In genomic region chr1:85199667-85200366, GRCh38 we compare ENCODE assay signal across 8 cellular contexts. TPM values are rescaled to one million over a fixed set of nuclear protein-coding genes. Genes with fewer than 3 reads are reported as not detected.
DNase-seq lines count a peak whose midpoint lies in the region; ATAC-seq, FAIRE-seq and TF ChIP-seq lines count a peak whose summit lies in the region.

No MANE protein-coding gene starts in this region.

- H3K79me2 ChIP-seq in HepG2 (ENCODE audit: insufficient read depth, low read length), result peaks cover 25% of the 10 kb centered on the region

- TF ChIP-seq EP300 in HepG2 (IDR thresholded peaks at IDR 0.05; ENCODE audit: low read depth in 2 of 2, low read length in 2 of 2) (no peak), HepG2 (CRISPR knock-in tag; IDR thresholded peaks at IDR 0.05; ENCODE audit: borderline replicate concordance) (no peak)

- peak overlapping the region; percentile 69 for H3K4me3 Mint-ChIP-seq in activated naive CD4-positive, alpha-beta T cell treated with anti-CD3 and anti-CD28 coated beads, Interleukin-2, amount 10 ng/mL, durations not matched to agents 7 days and 5 days
- peak overlapping the region; percentile 91 for H3K4me3 Mint-ChIP-seq in activated naive CD8-positive, alpha-beta T cell
- H3K4me3 Mint-ChIP-seq in type B pancreatic cell, result peak overlapping the region; percentile 93

- peak overlapping the region; percentile 47 for H2AFZ ChIP-seq in HepG2 (ENCODE audit: low read length)

- H3K4me1 ChIP-seq in HepG2 (ENCODE audit: insufficient read depth, low read length), result peaks cover 34% of the 10 kb centered on the region

- no peak for TF ChIP-seq CTCF in HepG2 (CRISPR knock-in tag; IDR thresholded peaks at IDR 0.05)
- TF ChIP-seq CTCF in type B pancreatic cell (conservative IDR thresholded peaks at IDR 0.05), result no peak
- TF ChIP-seq CTCF in D721Med (IDR thresholded peaks at IDR 0.05; ENCODE audit: insufficient read depth, missing control alignments), result no peak

- H3K27ac Mint-ChIP-seq in activated naive CD4-positive, alpha-beta T cell treated with anti-CD3 and anti-CD28 coated beads, Interleukin-2, amount 10 ng/mL, durations not matched to agents 7 days and 5 days, result peak overlapping the region; percentile 71
- no peak overlapping the region for H3K27ac Mint-ChIP-seq in activated naive CD4-positive, alpha-beta T cell treated with anti-CD3 and anti-CD28 coated beads, Interleukin-2, amount 50 U/mL, for 72 hours
- peak overlapping the region; percentile 73 for H3K27ac Mint-ChIP-seq in activated naive CD8-positive, alpha-beta T cell
- H3K27ac Mint-ChIP-seq in type B pancreatic cell, result peak overlapping the region; percentile 88

- no peak for TF ChIP-seq RAD21 in HepG2 (CRISPR knock-in tag; IDR thresholded peaks at IDR 0.05)

- H3K36me3 ChIP-seq in HepG2 (replicated peaks in 1 of 2; ENCODE audit: control insufficient read depth in 1 of 2, insufficient read depth in 2 of 2, low read length in 2 of 2), result no peaks in the 10 kb centered on the region

- FAIRE-seq in HepG2 (lab: Jason Lieb, UNC) (no peak), D721Med (lab: Jason Lieb, UNC) (no peak)

- no peak for TF ChIP-seq POLR2A in HepG2 (IDR thresholded peaks at IDR 0.05; ENCODE audit: insufficient read depth in 1 of 2, low read depth in 2 of 2, low read length in 2 of 2)

- H3K36me3 Mint-ChIP-seq in activated naive CD4-positive, alpha-beta T cell treated with anti-CD3 and anti-CD28 coated beads, Interleukin-2, amount 10 ng/mL, durations not matched to agents 7 days and 5 days, result no peaks in the 10 kb centered on the region
- peaks cover 6 to 10% of the 10 kb centered on the region in 2 donors for H3K36me3 Mint-ChIP-seq in activated naive CD4-positive, alpha-beta T cell treated with anti-CD3 and anti-CD28 coated beads, Interleukin-2, amount 50 U/mL, for 72 hours
- no peaks in the 10 kb centered on the region for H3K36me3 Mint-ChIP-seq in activated naive CD8-positive, alpha-beta T cell
- no peaks in the 10 kb centered on the region for H3K36me3 Mint-ChIP-seq in type B pancreatic cell

- H3K9me3 ChIP-seq in HepG2 (ENCODE audit: low read length), result no peaks in the 10 kb centered on the region

- H3K27me3 ChIP-seq in HepG2 (ENCODE audit: control insufficient read depth in 1 of 2, insufficient read depth in 2 of 2, low read length in 2 of 2), result no peaks in the 10 kb centered on the region; a peak in 1 of 5 replicates

- peak overlapping the region; percentile 86 for H3K27ac ChIP-seq in HepG2 (ENCODE audit: extremely low read length, insufficient read depth, low read length)

- peak overlapping the region; percentile 85 to 97 (median 85) for H3K4me3 ChIP-seq in HepG2 (replicated peaks in 1 of 3; ENCODE audit: insufficient read depth in 1 of 3, low read depth in 2 of 3, low read length in 3 of 3)

- peak overlapping the region; percentile 94 for H3K4me2 ChIP-seq in HepG2 (ENCODE audit: low read depth, low read length)

- intact Hi-C loops in HepG2 (cut with micrococcal nuclease; ENCODE audit: unreplicated experiment), result loop anchor here (2.0 kb wide), 2 partner anchors 59 to 255 kb away; partner anchors contain the start of gene C1orf52

- no peaks in the 10 kb centered on the region for H4K20me1 ChIP-seq in HepG2 (ENCODE audit: insufficient read depth, low read length)

- no peaks in the 10 kb centered on the region for H3K9me3 Mint-ChIP-seq in activated naive CD4-positive, alpha-beta T cell treated with anti-CD3 and anti-CD28 coated beads, Interleukin-2, amount 10 ng/mL, durations not matched to agents 7 days and 5 days
- no peaks in the 10 kb centered on the region for H3K9me3 Mint-ChIP-seq in activated naive CD4-positive, alpha-beta T cell treated with anti-CD3 and anti-CD28 coated beads, Interleukin-2, amount 50 U/mL, for 72 hours
- H3K9me3 Mint-ChIP-seq in activated naive CD8-positive, alpha-beta T cell (ENCODE audit: low read depth), result no peaks in the 10 kb centered on the region
- no peaks in the 10 kb centered on the region for H3K9me3 Mint-ChIP-seq in type B pancreatic cell

- CTCF ChIA-PET in activated naive CD4-positive, alpha-beta T cell treated with anti-CD3 and anti-CD28 coated beads, Interleukin-2, amount 10 ng/mL, durations not matched to agents 7 days and 5 days (lab: Charles Lee), result interaction anchor here (1.0 to 1.3 kb wide), 3 partner anchors 31 to 255 kb away, joined by 3 read pairs; partner anchors contain the start of gene C1orf52
- CTCF ChIA-PET in HepG2 (lab: Yijun Ruan, JAX; ENCODE audit: low intra/inter-chr PET ratio, low total read pairs), result no interaction called here

- H3K9ac ChIP-seq in HepG2 (ENCODE audit: insufficient read depth, low read depth, low read length), result peak overlapping the region; percentile 91

- POLR2A ChIA-PET in HepG2 (lab: Yijun Ruan, JAX), result interaction anchor here (1.3 kb wide), 1 partner anchor 77 kb away, joined by 4 read pairs; the partner anchor contains the start of gene BCL10

- DNase-seq in activated naive CD4-positive, alpha-beta T cell treated with anti-CD3 and anti-CD28 coated beads, Interleukin-2, amount 10 ng/mL, durations not matched to agents 7 days and 5 days, result no peak
- no peak for DNase-seq in activated naive CD4-positive, alpha-beta T cell treated with anti-CD3 and anti-CD28 coated beads, Interleukin-2, amount 50 U/mL, for 72 hours (ENCODE audit: low spot score in 2 of 2)
- DNase-seq in HepG2 (ENCODE audit: low spot score), result no peak
- DNase-seq in type B pancreatic cell (ENCODE audit: extremely low spot score, unreplicated experiment), result no peak
- no peak for DNase-seq in D721Med (ENCODE audit: insufficient read length, low spot score)
- DNase-seq in AML-193 (lab: John Stamatoyannopoulos, UW), result no peak
- no peak for DNase-seq in 8988T

- H3K4me1 Mint-ChIP-seq in activated naive CD4-positive, alpha-beta T cell treated with anti-CD3 and anti-CD28 coated beads, Interleukin-2, amount 10 ng/mL, durations not matched to agents 7 days and 5 days, result peaks cover 36% of the 10 kb centered on the region
- peaks cover 56% of the 10 kb centered on the region for H3K4me1 Mint-ChIP-seq in activated naive CD8-positive, alpha-beta T cell (ENCODE audit: low read depth)
- H3K4me1 Mint-ChIP-seq in type B pancreatic cell (ENCODE audit: unreplicated experiment), result peaks cover 21% of the 10 kb centered on the region

- peaks cover 19% of the 10 kb centered on the region for H3K27me3 Mint-ChIP-seq in activated naive CD4-positive, alpha-beta T cell treated with anti-CD3 and anti-CD28 coated beads, Interleukin-2, amount 10 ng/mL, durations not matched to agents 7 days and 5 days
- H3K27me3 Mint-ChIP-seq in activated naive CD8-positive, alpha-beta T cell, result no peaks in the 10 kb centered on the region
- H3K27me3 Mint-ChIP-seq in type B pancreatic cell, result peaks cover 11% of the 10 kb centered on the region

- 1% methylated on average over 16 of the region's 21 CpGs for WGBS in HepG2 (ENCODE audit: low lambda C conversion rate)

- in situ Hi-C loops in HepG2 (cut with HindIII; ENCODE audit: extremely low pct_ligation_motif_present, low pct_unique_long_range_greater_than_20kb), result no loop called here

- ATAC-seq in activated naive CD4-positive, alpha-beta T cell treated with anti-CD3 and anti-CD28 coated beads, Interleukin-2, amount 50 U/mL, for 72 hours, result no peak
- peak; percentile 0; the same call in 1 of the 3 replicates for ATAC-seq in HepG2

- BruUV-seq in HepG2 (replicated peaks; lab: Mats Ljungman, UMichigan), result TSS peak; percentile 57

RNA-seq across cellular contexts. Expression of gene SYDE2, which starts 1.0 kb away (rescaled TPM):
- total RNA-seq in activated naive CD4-positive, alpha-beta T cell treated with anti-CD3 and anti-CD28 coated beads, Interleukin-2, amount 50 U/mL, for 72 hours, result 1 to 10 TPM; 3.5 to 4.1 TPM
- 5.3 and 7.9 TPM in 2 replicates for total RNA-seq in HepG2 (2016; rRNA removed; fragmentation: Illumina TruSeq; extraction: Trizol)
- 1.5 and 1.9 TPM in 2 replicates for total RNA-seq in HepG2 (2016; cell fraction: cytosol; rRNA removed; fragmentation: Illumina TruSeq; extraction: Trizol; ENCODE audit: low read depth)
- 5.3 and 7.7 TPM in 2 replicates for total RNA-seq in HepG2 (2016; cell fraction: insoluble cytoplasmic fraction; rRNA removed; fragmentation: Illumina TruSeq; extraction: Trizol)
- 2.7 and 2.8 TPM in 2 replicates for total RNA-seq in HepG2 (2016; cell fraction: membrane; rRNA removed; fragmentation: Illumina TruSeq; extraction: Trizol)
- total RNA-seq in HepG2 (2016; cell fraction: nucleus; rRNA removed; fragmentation: Illumina TruSeq; extraction: Trizol), result 6.9 and 8.1 TPM in 2 replicates
- polyA plus RNA-seq in HepG2 (2011; rRNA removed), result 1.8 TPM in 2 replicates
- polyA plus RNA-seq in HepG2 (2011; cell fraction: cytosol; rRNA removed), result 1.0 and 1.2 TPM in 2 replicates
- polyA plus RNA-seq in HepG2 (2011; cell fraction: nucleus; rRNA removed), result 1.2 and 1.3 TPM in 2 replicates
- 1.6 and 2.5 TPM in 2 replicates for polyA plus RNA-seq in HepG2 (2012)
- polyA plus RNA-seq in HepG2 (2016; cell fraction: cytosol; fragmentation: Illumina TruSeq; extraction: Trizol; ENCODE audit: low read depth), result 0.08 and 0.10 TPM in 2 replicates
- polyA plus RNA-seq in HepG2 (2016; cell fraction: insoluble cytoplasmic fraction; fragmentation: Illumina TruSeq; extraction: Trizol; ENCODE audit: low read depth), result 2.4 and 2.6 TPM in 2 replicates
- 0.31 and 0.42 TPM in 2 replicates for polyA plus RNA-seq in HepG2 (2016; cell fraction: membrane; fragmentation: Illumina TruSeq; extraction: Trizol; ENCODE audit: low read depth)
- 3.5 and 3.9 TPM in 2 replicates for polyA plus RNA-seq in HepG2 (2016; cell fraction: nucleus; fragmentation: Illumina TruSeq; extraction: Trizol; ENCODE audit: insufficient read depth, low read depth)
- 2.3 and 6.3 TPM in 2 replicates for polyA minus RNA-seq in HepG2 (2011; rRNA and poly(A)+ RNA removed; ENCODE audit: low replicate concordance)
- polyA minus RNA-seq in HepG2 (2011; cell fraction: cytosol; rRNA and poly(A)+ RNA removed), result 4.7 and 5.0 TPM in 2 replicates
- polyA minus RNA-seq in HepG2 (2011; cell fraction: nucleus; rRNA and poly(A)+ RNA removed), result 10.0 and 11.9 TPM in 2 replicates
- 9.4 and 10.3 TPM in 2 replicates for total RNA-seq in type B pancreatic cell (ENCODE audit: low replicate concordance)

RNA-seq across cellular contexts. Expression of gene C1orf52, which starts 59.6 kb away (rescaled TPM):
- total RNA-seq in activated naive CD4-positive, alpha-beta T cell treated with anti-CD3 and anti-CD28 coated beads, Interleukin-2, amount 50 U/mL, for 72 hours, result 10 to 100 TPM; 21.0 to 35.4 TPM
- total RNA-seq in HepG2 (2016; rRNA removed; fragmentation: Illumina TruSeq; extraction: Trizol) (19.4 and 23.0 TPM in 2 replicates), type B pancreatic cell (ENCODE audit: low replicate concordance) (24.9 and 31.2 TPM in 2 replicates)
- 3.1 and 4.1 TPM in 2 replicates for total RNA-seq in HepG2 (2016; cell fraction: cytosol; rRNA removed; fragmentation: Illumina TruSeq; extraction: Trizol; ENCODE audit: low read depth)
- total RNA-seq in HepG2 (2016; cell fraction: insoluble cytoplasmic fraction; rRNA removed; fragmentation: Illumina TruSeq; extraction: Trizol), result 17.6 and 28.5 TPM in 2 replicates
- total RNA-seq in HepG2 (2016; cell fraction: membrane; rRNA removed; fragmentation: Illumina TruSeq; extraction: Trizol), result 12.6 and 13.8 TPM in 2 replicates
- total RNA-seq in HepG2 (2016; cell fraction: nucleus; rRNA removed; fragmentation: Illumina TruSeq; extraction: Trizol), result 11.1 and 11.5 TPM in 2 replicates
- 25.8 and 27.4 TPM in 2 replicates for polyA plus RNA-seq in HepG2 (2011; rRNA removed)
- 13.2 and 20.6 TPM in 2 replicates for polyA plus RNA-seq in HepG2 (2011; cell fraction: cytosol; rRNA removed)
- polyA plus RNA-seq in HepG2 (2011; cell fraction: nucleus; rRNA removed), result 27.9 and 30.9 TPM in 2 replicates
- polyA plus RNA-seq in HepG2 (2012), result 19.6 and 23.2 TPM in 2 replicates
- 5.2 and 6.2 TPM in 2 replicates for polyA plus RNA-seq in HepG2 (2016; cell fraction: cytosol; fragmentation: Illumina TruSeq; extraction: Trizol; ENCODE audit: low read depth)
- polyA plus RNA-seq in HepG2 (2016; cell fraction: insoluble cytoplasmic fraction; fragmentation: Illumina TruSeq; extraction: Trizol; ENCODE audit: low read depth), result 34.5 and 38.9 TPM in 2 replicates
- 11.3 and 11.5 TPM in 2 replicates for polyA plus RNA-seq in HepG2 (2016; cell fraction: membrane; fragmentation: Illumina TruSeq; extraction: Trizol; ENCODE audit: low read depth)
- 23.9 and 25.0 TPM in 2 replicates for polyA plus RNA-seq in HepG2 (2016; cell fraction: nucleus; fragmentation: Illumina TruSeq; extraction: Trizol; ENCODE audit: insufficient read depth, low read depth)
- polyA minus RNA-seq in HepG2 (2011; rRNA and poly(A)+ RNA removed; ENCODE audit: low replicate concordance), result 8.4 and 10.7 TPM in 2 replicates
- 8.9 and 9.1 TPM in 2 replicates for polyA minus RNA-seq in HepG2 (2011; cell fraction: cytosol; rRNA and poly(A)+ RNA removed)
- 16.0 and 16.9 TPM in 2 replicates for polyA minus RNA-seq in HepG2 (2011; cell fraction: nucleus; rRNA and poly(A)+ RNA removed)

Comparison
In these comparisons a context has a peak if more than half of its experiments do, and no peak if none do; other contexts are left out.
1. H3K27ac Mint-ChIP-seq: peak in activated naive CD4-positive, alpha-beta T cell treated with anti-CD3 and anti-CD28 coated beads, Interleukin-2, amount 10 ng/mL, durations not matched to agents 7 days and 5 days (single experiment), activated naive CD8-positive, alpha-beta T cell (single experiment) and type B pancreatic cell (single experiment); none in activated naive CD4-positive, alpha-beta T cell treated with anti-CD3 and anti-CD28 coated beads, Interleukin-2, amount 50 U/mL, for 72 hours (0 of 2).
2. Peak in every context shown above with its lines, with median percentiles within 50 percentile points of each other: H3K4me3 Mint-ChIP-seq.